In genomic region chr3:40369716-40370115, GRCh38 we compare ENCODE assay signal across 2 cellular contexts.
TF ChIP-seq lines count a peak whose summit lies in the region.

No MANE protein-coding gene starts in this region.

TF ChIP-seq in GM12891, 5 proteins besides CTCF, POLR2A, EP300 and RAD21:
- TF ChIP-seq PAX5 (IDR thresholded peaks at IDR 0.05; ENCODE audit: insufficient read depth, low read length, severe bottlenecking) (no peak), POLR2AphosphoS5 (IDR thresholded peaks at IDR 0.05; ENCODE audit: low read depth, low read length) (no peak), TAF1 (IDR thresholded peaks at IDR 0.05; ENCODE audit: low read depth, low read length) (no peak), POU2F2 (IDR thresholded peaks at IDR 0.05; ENCODE audit: low read depth, low read length) (no peak), SPI1 (IDR thresholded peaks at IDR 0.05; ENCODE audit: low read depth, low read length) (0 out of 2 replicates have a peak, but pooled peaks have one; percentile 6)

TF ChIP-seq in K562, 482 proteins besides CTCF, POLR2A, EP300 and RAD21:
- TF ChIP-seq, protein P1, sequence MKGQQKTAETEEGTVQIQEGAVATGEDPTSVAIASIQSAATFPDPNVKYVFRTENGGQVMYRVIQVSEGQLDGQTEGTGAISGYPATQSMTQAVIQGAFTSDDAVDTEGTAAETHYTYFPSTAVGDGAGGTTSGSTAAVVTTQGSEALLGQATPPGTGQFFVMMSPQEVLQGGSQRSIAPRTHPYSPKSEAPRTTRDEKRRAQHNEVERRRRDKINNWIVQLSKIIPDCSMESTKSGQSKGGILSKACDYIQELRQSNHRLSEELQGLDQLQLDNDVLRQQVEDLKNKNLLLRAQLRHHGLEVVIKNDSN (CRISPR knock-in tag; IDR thresholded peaks at IDR 0.05), result no peak
- TF ChIP-seq SPI1 (IDR thresholded peaks at IDR 0.05; ENCODE audit: borderline replicate concordance, low read depth, low read length), result peak; percentile 78
TF ChIP-seq in K562: peak in this region for 1.
